Comparison of ENCODE assay signal across 8 cellular contexts in the genomic region with DNA sequence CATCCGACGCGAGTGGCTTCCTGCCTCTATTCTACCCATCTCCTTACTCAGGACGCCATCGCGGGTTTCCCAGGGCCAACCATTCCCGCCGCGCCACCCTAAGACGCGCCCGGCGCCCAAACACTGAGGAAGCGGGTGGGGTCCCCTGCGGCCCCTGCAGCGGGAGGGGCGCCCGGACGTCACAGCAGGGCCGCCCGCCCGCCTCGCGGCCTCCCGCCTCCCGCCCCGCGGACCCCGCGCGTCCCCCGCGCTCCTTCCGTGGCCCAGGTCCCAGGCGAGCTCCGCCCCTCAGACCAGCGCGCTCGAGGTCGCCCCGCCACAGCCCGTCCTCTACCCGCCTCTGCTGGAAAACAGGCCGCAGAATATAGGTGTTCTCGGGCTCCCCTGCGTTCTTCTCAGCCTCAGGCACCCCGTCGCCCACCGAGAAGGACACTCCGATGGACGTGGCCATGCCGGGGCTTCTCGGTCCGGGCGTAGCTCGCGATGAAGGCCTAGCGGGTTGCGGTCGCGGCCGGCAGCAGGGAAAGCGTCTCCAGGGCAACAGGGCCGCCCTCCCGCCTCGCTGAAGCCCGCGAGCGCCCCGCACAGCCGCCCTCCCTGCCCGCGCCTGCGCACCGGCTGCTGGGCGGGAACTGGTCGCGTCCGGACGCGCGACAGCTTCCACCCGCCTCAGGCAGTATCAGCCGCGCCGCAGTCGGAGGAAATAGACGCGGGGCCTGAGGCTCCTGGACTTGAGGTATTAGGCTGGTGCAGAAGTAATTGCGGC. TPM values are rescaled to one million over a fixed set of nuclear protein-coding genes. Genes with fewer than 3 reads are reported as not detected.
DNase-seq lines count a peak whose midpoint lies in the region; ATAC-seq, FAIRE-seq and TF ChIP-seq lines count a peak whose summit lies in the region.

Gene DYNLT2B, minus strand, starts transcription at position 539 of the 766 bp plus-strand sequence. Its CDS starts 88 bp downstream, at position 451.

- peak; percentile 77 for TF ChIP-seq POLR2A in GM12891 (IDR thresholded peaks at IDR 0.05; ENCODE audit: low read depth, low read length)

- H3K4me1 ChIP-seq in left ventricle myocardium inferior: peaks cover 23% of the 10 kb centered on the region
- no peaks in the 10 kb centered on the region for H3K4me1 ChIP-seq in psoas muscle

- H3K27me3 ChIP-seq in left ventricle myocardium inferior (ENCODE audit: low read depth) (no peaks in the 10 kb centered on the region), psoas muscle (ENCODE audit: insufficient read depth in 3 of 3, low read length in 2 of 3) (no peaks in the 10 kb centered on the region)

- peaks cover 5% of the 10 kb centered on the region for H3K36me3 ChIP-seq in left ventricle myocardium inferior
- H3K36me3 ChIP-seq in psoas muscle (ENCODE audit: insufficient read depth in 1 of 2, low read depth in 1 of 2): no peaks in the 10 kb centered on the region

- ATAC-seq in HG02798 (IDR thresholded peaks at IDR 0.05; ENCODE audit: poor library complexity, unreplicated experiment) (peak; percentile 93), psoas muscle (peak; percentile 98 to 99 (median 99))

- H3K4me3 ChIP-seq in left ventricle myocardium inferior (peak within 1 kb of the TSS; percentile 90), psoas muscle (peak within 1 kb of the TSS; percentile 72)

- 0 to 1% (median 1%) methylated on average over 59 to 90 of the region's 90 CpGs for WGBS in psoas muscle, 3 donors

- FAIRE-seq in GM12891 (lab: Jason Lieb, UNC): peak; percentile 91
- FAIRE-seq in urothelium cell line (lab: Jason Lieb, UNC): no peak

- H3K9me3 ChIP-seq in left ventricle myocardium inferior (replicated peaks): no peaks in the 10 kb centered on the region
- H3K9me3 ChIP-seq in psoas muscle: no peaks in the 10 kb centered on the region

- H3K27ac ChIP-seq in left ventricle myocardium inferior (replicated peaks) (peak within 1 kb of the TSS; percentile 97), psoas muscle (peak within 1 kb of the TSS; percentile 76)

- intact Hi-C loops in left ventricle myocardium inferior (cut with micrococcal nuclease) (no loop called here), psoas muscle (cut with DNase I) (loop anchor here (10.0 kb wide), 1 partner anchor 63 kb away; no protein-coding TSS in a partner anchor)

- DNase-seq in GM12891 (ENCODE audit: insufficient read length, low spot score) (peak; percentile 97), NCI-H1436 treated with DMSO at 0.1 percent for 48 hours (lab: John Stamatoyannopoulos, UW) (peak; percentile 67), T-helper 1 cell (peak; percentile 78 to 94 (median 80)), amniotic epithelial cell (ENCODE audit: low read depth) (peak; percentile 82), left ventricle myocardium inferior (peak; percentile 89), psoas muscle (peak; percentile 90 to 93), urothelium cell line (ENCODE audit: low spot score) (peak; percentile 95)

- TF ChIP-seq CTCF in left ventricle myocardium inferior (IDR thresholded peaks at IDR 0.05; ENCODE audit: borderline replicate concordance) (peak; percentile 7), psoas muscle (IDR thresholded peaks at IDR 0.05) (no peak)

TF ChIP-seq in GM12891, 5 proteins besides CTCF, POLR2A, EP300 and RAD21:
- no peak for TF ChIP-seq PAX5 (IDR thresholded peaks at IDR 0.05; ENCODE audit: insufficient read depth, low read length, severe bottlenecking)
- no peak for TF ChIP-seq SPI1 (IDR thresholded peaks at IDR 0.05; ENCODE audit: low read depth, low read length)
- TF ChIP-seq POLR2AphosphoS5 (IDR thresholded peaks at IDR 0.05; ENCODE audit: low read depth, low read length): peak; percentile 89
- TF ChIP-seq TAF1 (IDR thresholded peaks at IDR 0.05; ENCODE audit: low read depth, low read length): peak; percentile 74
TF ChIP-seq in GM12891: peak in this region for 2.

RNA-seq across cellular contexts. Expression of gene DYNLT2B, which starts in this region (rescaled TPM):
- 37.8 TPM for polyA plus RNA-seq in GM12891 (2012; ENCODE audit: low read depth, missing spikeins)
- 3.9 TPM for total RNA-seq in left ventricle myocardium inferior
- total RNA-seq in psoas muscle: 1 to 10 TPM in 2 of 4 donors, under 1 TPM in 1, not detected in 1; 0.44 to 3.2 (median 2.3) TPM
- polyA plus RNA-seq in psoas muscle: 1 to 10 TPM; 1.9 to 6.1 (median 3.1) TPM

Comparison
In these comparisons a context has a peak if more than half of its experiments do, and no peak if none do; other contexts are left out.
1. Peak in every context shown above with its lines: DNase-seq, ATAC-seq, H3K4me3 ChIP-seq and H3K27ac ChIP-seq.